In the genomic region with DNA sequence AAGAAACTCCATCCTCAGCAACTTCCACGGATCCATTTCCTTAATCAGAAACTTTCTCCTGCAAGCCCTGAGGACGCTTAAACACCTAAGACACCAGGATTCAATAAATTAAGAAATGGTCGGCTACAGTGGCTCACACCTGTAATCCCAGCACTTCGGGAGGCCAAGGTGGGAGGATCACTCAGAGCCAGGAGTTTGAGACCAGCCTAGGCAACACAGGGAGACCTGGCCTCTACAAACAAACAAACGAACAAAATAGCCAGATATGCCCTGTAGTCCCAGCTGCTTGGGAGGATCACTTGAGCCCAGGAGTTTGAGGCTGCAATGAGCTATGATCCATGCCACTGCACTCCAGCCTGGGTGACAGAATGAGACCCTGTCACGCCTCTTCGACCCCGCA, we compare ENCODE assay signal across 23 cellular contexts. TPM values are rescaled to one million over a fixed set of nuclear protein-coding genes. Genes with fewer than 3 reads are reported as not detected.
A peak's percentile ranks its signal among the peaks of the same experiment; 100 is the strongest.
DNase-seq lines count a peak whose midpoint lies in the region; ATAC-seq and TF ChIP-seq lines count a peak whose summit lies in the region.
"Had no signal": no experiment of that assay in that cellular context is flagged by ENCODE, and none has a peak within 500 bp of the region (broad histone marks: within the 10 kb centered on the region; RNA-seq: fewer than 3 reads in every experiment).

No MANE protein-coding gene starts in this region.

- H3K9me3 Mint-ChIP-seq in brain (peaks cover 0 to 7% (median 0%) of the 10 kb centered on the region in 5 experiments), nephron (no peaks in the 10 kb centered on the region), type B pancreatic cell (peaks cover 5% of the 10 kb centered on the region)
- H3K9me3 Mint-ChIP-seq: H9, HFFc6 had no signal

- no peak for DNase-seq in type B pancreatic cell (ENCODE audit: extremely low spot score, unreplicated experiment)
- DNase-seq in ecto neural progenitor cell (ENCODE audit: low spot score) = no peak
- DNase-seq in nucleus accumbens (lab: John Stamatoyannopoulos, UW) = no peak
- DNase-seq: CD4-positive, CD25-positive, alpha-beta regulatory T cell; DND-41; GM23248; H9; HFFc6; MM.1S; NCI-H1048; NCI-H1417 treated with DMSO at 0.1 percent for 48 hours; NCI-H187 treated with DMSO at 0.1 percent for 48 hours; NCI-H2227 treated with DMSO at 0.1 percent for 48 hours; NCI-H510A; SIG-M5; SK-N-SH had no signal

- no peaks in the 10 kb centered on the region for H3K36me3 ChIP-seq in BLaER1 treated with 17β-estradiol and CSF1 and Interleukin-3, amounts not matched to agents 10 nM and 100 nM

- peaks cover 18 to 75% (median 64%) of the 10 kb centered on the region in 10 experiments for H3K4me1 ChIP-seq in BLaER1 treated with 17β-estradiol and CSF1 and Interleukin-3, amounts not matched to agents 10 nM and 100 nM

- H3K9ac ChIP-seq in BLaER1 treated with 17β-estradiol and CSF1 and Interleukin-3, amounts not matched to agents 10 nM and 100 nM = no peak overlapping the region
- H3K9ac ChIP-seq: GM23248, SK-N-SH had no signal

- H3K27ac Mint-ChIP-seq in brain (peak overlapping the region in 3 of 5 experiments; percentile 73 to 91 (median 81)), nephron (peak overlapping the region; percentile 96 to 99 (median 97)), type B pancreatic cell (peak overlapping the region; percentile 34)
- H3K27ac Mint-ChIP-seq: CD4-positive, CD25-positive, alpha-beta regulatory T cell; HFFc6 had no signal

- H3K4me3 Mint-ChIP-seq in brain (peak overlapping the region in 1 of 5 experiments; percentile 57), nephron (peak overlapping the region in 2 of 3 experiments; percentile 23 to 33), type B pancreatic cell (peak overlapping the region; percentile 30)
- H3K4me3 Mint-ChIP-seq: CD4-positive, CD25-positive, alpha-beta regulatory T cell; H9; HFFc6 had no signal

- no peaks in the 10 kb centered on the region for H3K36me3 Mint-ChIP-seq in brain
- H3K36me3 Mint-ChIP-seq in nephron (ENCODE audit: low read depth) = no peaks in the 10 kb centered on the region
- H3K36me3 Mint-ChIP-seq in type B pancreatic cell = no peaks in the 10 kb centered on the region
- H3K36me3 Mint-ChIP-seq: CD4-positive, CD25-positive, alpha-beta regulatory T cell had no signal

- H3K27ac ChIP-seq in BLaER1 treated with 17β-estradiol and CSF1 and Interleukin-3, amounts not matched to agents 10 nM and 100 nM = no peak overlapping the region
- H3K27ac ChIP-seq: GM23248 had no signal

- H3K27me3 ChIP-seq in BLaER1 treated with 17β-estradiol and CSF1 and Interleukin-3, amounts not matched to agents 10 nM and 100 nM = no peaks in the 10 kb centered on the region

- peaks cover 66% of the 10 kb centered on the region for H3K4me1 Mint-ChIP-seq in brain
- H3K4me1 Mint-ChIP-seq in nephron = peaks cover 83% of the 10 kb centered on the region
- H3K4me1 Mint-ChIP-seq in type B pancreatic cell (ENCODE audit: unreplicated experiment) = peaks cover 72% of the 10 kb centered on the region

- no peak for ATAC-seq in HG02588 (IDR thresholded peaks at IDR 0.05; ENCODE audit: unreplicated experiment)
- ATAC-seq: GM12878, K562, Panc1 had no signal

- H4K20me1 ChIP-seq in BLaER1 treated with 17β-estradiol and CSF1 and Interleukin-3, amounts not matched to agents 10 nM and 100 nM = no peaks in the 10 kb centered on the region

- no peak overlapping the region for H3K4me3 ChIP-seq in BLaER1 treated with 17β-estradiol and CSF1 and Interleukin-3, amounts not matched to agents 10 nM and 100 nM
- H3K4me3 ChIP-seq: GM12878, GM23248, K562 had no signal

- H3K9me3 ChIP-seq in BLaER1 treated with 17β-estradiol and CSF1 and Interleukin-3, amounts not matched to agents 10 nM and 100 nM (replicated peaks in 1 of 11) = no peaks in the 10 kb centered on the region
- H3K9me3 ChIP-seq: SK-N-SH had no signal

- no peak for TF ChIP-seq CTCF in brain (conservative IDR thresholded peaks at IDR 0.05)
- TF ChIP-seq CTCF in nephron (IDR thresholded peaks at IDR 0.05; ENCODE audit: unreplicated experiment in 3 of 3) = no peak
- no peak for TF ChIP-seq CTCF in type B pancreatic cell (conservative IDR thresholded peaks at IDR 0.05)

- peak overlapping the region in 9 of 11 experiments; percentile 56 to 85 (median 77); a peak in 15 of 22 replicates for H3K4me2 ChIP-seq in BLaER1 treated with 17β-estradiol and CSF1 and Interleukin-3, amounts not matched to agents 10 nM and 100 nM
- H3K4me2 ChIP-seq: SK-N-SH had no signal

- H3K27me3 Mint-ChIP-seq in brain (peaks cover 14% of the 10 kb centered on the region), nephron (ENCODE audit: low read depth) (peaks cover 3% of the 10 kb centered on the region), type B pancreatic cell (no peaks in the 10 kb centered on the region)

RNA-seq across cellular contexts. Expression of a gene that starts 46.7 kb away (rescaled TPM):
- polyA plus RNA-seq in brain (ENCODE audit: insufficient read depth, low read depth, low replicate concordance) = 15.8 TPM
- 25.3 and 41.7 TPM in 2 replicates for total RNA-seq in type B pancreatic cell (ENCODE audit: low replicate concordance)

RNA-seq across cellular contexts. Expression of a gene that starts 46.8 kb away (rescaled TPM):
- 31.6 TPM for polyA plus RNA-seq in brain (ENCODE audit: insufficient read depth, low read depth, low replicate concordance)
- 20.2 and 24.8 TPM in 2 replicates for total RNA-seq in type B pancreatic cell (ENCODE audit: low replicate concordance)

Comparison
In these comparisons a context has a peak if more than half of its experiments do, and no peak if none do; other contexts are left out.
1. H3K27ac Mint-ChIP-seq: peak in every context shown above with its lines; median percentile 97 in nephron; 81 in brain; 34 in type B pancreatic cell.